Comparison of ENCODE assay signal across 24 cellular contexts in the genomic region with DNA sequence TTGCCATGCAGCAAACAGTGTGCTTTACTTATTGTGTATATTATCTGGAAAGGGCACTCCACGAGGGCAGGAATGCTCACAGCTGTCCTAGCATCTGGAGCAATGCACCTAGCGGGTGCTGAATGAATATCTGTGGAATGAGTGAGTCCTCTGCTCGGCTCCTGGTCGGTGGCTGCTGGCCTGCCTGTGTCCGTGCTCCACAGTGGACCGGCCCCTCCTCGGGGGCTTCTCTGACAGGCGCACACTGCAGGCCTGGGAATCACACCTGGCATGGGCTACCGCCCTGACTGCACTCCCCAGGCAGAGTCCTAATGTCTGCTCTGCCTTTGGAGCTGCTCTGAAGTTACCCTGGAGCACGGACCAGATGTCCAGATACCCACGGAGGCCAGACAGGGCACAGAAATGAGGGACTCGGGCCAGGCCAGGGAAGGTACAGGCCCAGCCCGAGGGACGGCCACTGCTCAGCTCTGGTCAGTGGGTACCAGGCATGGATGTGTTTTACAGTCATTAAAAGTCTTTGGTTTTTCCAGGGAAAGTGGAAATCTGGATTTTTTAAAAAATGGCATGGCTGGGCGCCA.
"Had no signal": no experiment of that assay in that cellular context is flagged by ENCODE, and none has a peak within 500 bp of the region (broad histone marks: within the 10 kb centered on the region; RNA-seq: fewer than 3 reads in every experiment).

No MANE protein-coding gene starts in this region.

- H3K27ac ChIP-seq: ascending aorta, Peyer's patch, RWPE1 had no signal

- H3K4me1 Mint-ChIP-seq: WTC11 had no signal

- DNase-seq: activated CD4-positive, alpha-beta memory T cell treated with anti-CD3 and anti-CD28 coated beads for 36 hours; activated CD4-positive, alpha-beta T cell treated with anti-CD3 and anti-CD28 coated beads, Interleukin-2, amount 10 ng/mL, durations not matched to agents 7 days and 5 days; activated CD8-positive, alpha-beta memory T cell treated with anti-CD3 and anti-CD28 coated beads, Interleukin-2, amount 50 U/mL, for 4 hours; activated naive CD4-positive, alpha-beta T cell treated with anti-CD3 and anti-CD28 coated beads, Interleukin-2, amount 50 U/mL, for 16 hours; activated T-cell treated with anti-CD3 and anti-CD28 coated beads, Interleukin-2, amount 50 U/mL, for 72 hours; amniotic stem cell; cerebellar nuclear complex; MG63; MV-4-11; NCI-H1092 treated with DMSO at 0.1 percent for 48 hours; NCI-H1417 treated with DMSO at 0.1 percent for 48 hours; NCI-H1694 treated with DMSO at 0.1 percent for 48 hours; NCI-H2081; NCI-H446; NCI-H524; Peyer's patch; Right ventricle myocardium superior; SJCRH30; T-helper 9 cell had no signal

- H3K27ac Mint-ChIP-seq: activated CD4-positive, alpha-beta memory T cell treated with anti-CD3 and anti-CD28 coated beads for 36 hours; activated T-cell treated with anti-CD3 and anti-CD28 coated beads, Interleukin-2, amount 50 U/mL, for 72 hours; brain; T-helper 1 cell treated with Interleukin-12 subunit alpha and Interleukin-12 subunit beta and Interleukin-4 antibody, amounts not matched to agents 30 μg/mL and 1 μg/mL, for 36 hours; WTC11 had no signal

- H3K4me3 Mint-ChIP-seq: activated CD4-positive, alpha-beta memory T cell treated with anti-CD3 and anti-CD28 coated beads for 36 hours; activated CD4-positive, alpha-beta T cell treated with anti-CD3 and anti-CD28 coated beads, Interleukin-2, amount 10 ng/mL, durations not matched to agents 7 days and 5 days; activated T-cell treated with anti-CD3 and anti-CD28 coated beads, Interleukin-2, amount 50 U/mL, for 72 hours; brain; T-helper 1 cell treated with Interleukin-12 subunit alpha and Interleukin-12 subunit beta and Interleukin-4 antibody, amounts not matched to agents 30 μg/mL and 1 μg/mL, for 36 hours; WTC11 had no signal

- H3K36me3 ChIP-seq: ascending aorta, MG63, Peyer's patch, SJCRH30 had no signal

- H3K27me3 Mint-ChIP-seq: activated CD4-positive, alpha-beta memory T cell treated with anti-CD3 and anti-CD28 coated beads for 36 hours had no signal

- H3K9me3 Mint-ChIP-seq: activated CD4-positive, alpha-beta memory T cell treated with anti-CD3 and anti-CD28 coated beads for 36 hours; activated CD4-positive, alpha-beta T cell treated with anti-CD3 and anti-CD28 coated beads, Interleukin-2, amount 10 ng/mL, durations not matched to agents 7 days and 5 days; activated T-cell treated with anti-CD3 and anti-CD28 coated beads, Interleukin-2, amount 50 U/mL, for 72 hours; brain; T-helper 1 cell treated with Interleukin-12 subunit alpha and Interleukin-12 subunit beta and Interleukin-4 antibody, amounts not matched to agents 30 μg/mL and 1 μg/mL, for 36 hours had no signal

- ATAC-seq: activated T-cell treated with anti-CD3 and anti-CD28 coated beads, Interleukin-2, amount 50 U/mL, for 72 hours; WTC11 had no signal

- H3K36me3 Mint-ChIP-seq: activated CD4-positive, alpha-beta memory T cell treated with anti-CD3 and anti-CD28 coated beads for 36 hours; brain; WTC11 had no signal

- H3K27me3 ChIP-seq: ascending aorta, Peyer's patch, SJCRH30 had no signal

- H3K4me3 ChIP-seq: ascending aorta, MG63, Peyer's patch, SJCRH30 had no signal

- H3K9me3 ChIP-seq: ascending aorta, MG63, Peyer's patch, SJCRH30 had no signal

- H3K4me1 ChIP-seq: ascending aorta had no signal
